8 cellular contexts compared by ENCODE assay signal in the genomic region with DNA sequence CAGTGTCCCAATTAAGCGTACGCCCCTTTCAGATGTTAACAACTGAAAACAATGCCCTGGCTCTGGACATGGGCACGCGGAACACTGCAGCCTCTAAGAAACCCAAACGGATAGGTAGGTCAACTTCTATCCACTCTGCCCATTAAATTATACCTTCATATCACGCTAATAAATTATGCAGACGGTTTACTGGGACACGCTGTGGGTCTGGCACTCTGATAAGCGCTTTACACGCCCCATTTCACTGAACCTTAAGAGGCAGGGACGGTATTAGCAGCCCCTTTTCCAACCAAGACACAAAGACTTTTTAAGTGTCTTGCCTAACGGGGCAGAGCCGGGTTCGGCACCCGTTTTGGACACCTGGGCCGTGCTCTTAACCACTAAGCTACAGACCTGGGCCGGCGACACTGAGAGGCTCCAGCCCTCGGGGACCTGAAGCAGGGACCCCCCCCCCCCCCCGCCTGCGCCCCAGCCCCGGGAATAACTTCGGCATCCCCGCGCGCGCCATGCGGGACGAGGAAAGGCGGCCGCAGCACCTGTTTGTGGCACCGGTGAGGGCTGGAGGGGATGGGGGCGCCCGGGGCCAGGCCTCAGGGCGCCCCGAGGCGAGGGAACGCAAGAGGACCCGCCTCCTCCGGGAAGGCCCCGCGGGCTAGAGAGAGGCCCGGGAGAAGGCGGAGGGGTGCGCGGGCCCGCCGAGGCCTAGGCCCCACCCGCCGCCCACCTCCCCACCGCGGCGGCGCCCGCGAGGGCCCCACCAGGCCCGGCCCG. TPM values are rescaled to one million over a fixed set of nuclear protein-coding genes. Genes with fewer than 3 reads are reported as not detected.
A peak's percentile ranks its signal among the peaks of the same experiment; 100 is the strongest.
DNase-seq lines count a peak whose midpoint lies in the region; ATAC-seq and TF ChIP-seq lines count a peak whose summit lies in the region.

No MANE protein-coding gene starts in this region.

- TF ChIP-seq CTCF in fibroblast of lung (conservative IDR thresholded peaks at IDR 0.05 in 1 of 2, IDR thresholded peaks at IDR 0.05 in 1 of 2; ENCODE audit: low read depth in 1 of 2, low read length in 2 of 2) (no peak), ovary (IDR thresholded peaks at IDR 0.05) (no peak)

- peak overlapping the region; percentile 83 for H3K4me2 ChIP-seq in Karpas-422 (ENCODE audit: low read depth, low read length, poor library complexity, severe bottlenecking)
- peak overlapping the region; percentile 92 for H3K4me2 ChIP-seq in fibroblast of lung (ENCODE audit: extremely low read depth, insufficient read depth, low read length)

- intact Hi-C loops in ovary (cut with DNase I): no loop called here

- H2AFZ ChIP-seq in Karpas-422 (ENCODE audit: low read length) (no peak overlapping the region), fibroblast of lung (ENCODE audit: low read length) (peak overlapping the region; percentile 22)

- H3K27ac ChIP-seq in CD4-positive, CD25-positive, alpha-beta regulatory T cell (ENCODE audit: insufficient read depth, low read length, poor library complexity, severe bottlenecking): peak overlapping the region; percentile 85
- H3K27ac ChIP-seq in Karpas-422 (ENCODE audit: low read length) (peak overlapping the region; percentile 19), fibroblast of lung (ENCODE audit: insufficient read depth, low read length) (peak overlapping the region; percentile 46), ovary (peak overlapping the region; percentile 53 to 74)

- peak; percentile 13 to 28 for ATAC-seq in CD4-positive, CD25-positive, alpha-beta regulatory T cell (ENCODE audit: low read depth in 2 of 2)
- ATAC-seq in GM19468 (IDR thresholded peaks at IDR 0.05; ENCODE audit: extremely low read depth, unreplicated experiment) (peak; percentile 2), GM18519 (IDR thresholded peaks at IDR 0.05; ENCODE audit: low FRiP score, unreplicated experiment) (no peak)
- peak; percentile 48 for ATAC-seq in activated CD8-positive, alpha-beta memory T cell treated with anti-CD3 and anti-CD28 coated beads, Interleukin-2, amount 10 ng/mL, durations not matched to agents 7 days and 5 days

- CTCF ChIA-PET in activated CD8-positive, alpha-beta memory T cell treated with anti-CD3 and anti-CD28 coated beads, Interleukin-2, amount 10 ng/mL, durations not matched to agents 7 days and 5 days (lab: Charles Lee): interaction anchor here (1.2 to 5.2 kb wide), 5 partner anchors 20 to 86 kb away, joined by 4 to 42 read pairs (median 4); no protein-coding TSS in a partner anchor

- no peaks in the 10 kb centered on the region for H3K9me3 Mint-ChIP-seq in CD4-positive, CD25-positive, alpha-beta regulatory T cell
- H3K9me3 Mint-ChIP-seq in activated CD8-positive, alpha-beta memory T cell treated with anti-CD3 and anti-CD28 coated beads, Interleukin-2, amount 10 ng/mL, durations not matched to agents 7 days and 5 days (ENCODE audit: low read depth): no peaks in the 10 kb centered on the region

- peaks cover 40% of the 10 kb centered on the region for H3K4me1 ChIP-seq in CD4-positive, CD25-positive, alpha-beta regulatory T cell (ENCODE audit: control insufficient read depth, insufficient read depth, low read length, poor library complexity, severe bottlenecking)
- H3K4me1 ChIP-seq in Karpas-422 (ENCODE audit: low read length) (peaks cover 41% of the 10 kb centered on the region), fibroblast of lung (ENCODE audit: control insufficient read depth, extremely low read depth, insufficient read depth, low read length) (peaks cover 2% of the 10 kb centered on the region), ovary (ENCODE audit: insufficient read depth) (peaks cover 4% of the 10 kb centered on the region)

- peak overlapping the region; percentile 91 to 95 (median 94) for H3K4me3 Mint-ChIP-seq in CD4-positive, CD25-positive, alpha-beta regulatory T cell
- H3K4me3 Mint-ChIP-seq in activated CD8-positive, alpha-beta memory T cell treated with anti-CD3 and anti-CD28 coated beads, Interleukin-2, amount 10 ng/mL, durations not matched to agents 7 days and 5 days: peak overlapping the region; percentile 91

- TF ChIP-seq EP300 in ovary (IDR thresholded peaks at IDR 0.05): no peak

- no peaks in the 10 kb centered on the region for H3K9me2 ChIP-seq in Karpas-422 (replicated peaks; ENCODE audit: insufficient read depth, low read length)

- H3K4me3 ChIP-seq in CD4-positive, CD25-positive, alpha-beta regulatory T cell (ENCODE audit: low read depth, low read length): peak overlapping the region; percentile 97
- H3K4me3 ChIP-seq in Karpas-422 (ENCODE audit: low read length) (peak overlapping the region; percentile 84), fibroblast of lung (replicated peaks in 1 of 4; ENCODE audit: control extremely low read depth in 1 of 4, insufficient read depth in 1 of 4, low read depth in 3 of 4, low read length in 4 of 4) (peak overlapping the region; percentile 42 to 98 (median 78)), ovary (peak overlapping the region; percentile 76)

- peaks cover 21% of the 10 kb centered on the region for H4K20me1 ChIP-seq in Karpas-422 (ENCODE audit: insufficient read depth, low read depth, low read length)
- H4K20me1 ChIP-seq in fibroblast of lung (ENCODE audit: control insufficient read depth, extremely low read depth, insufficient read depth, low read length): no peaks in the 10 kb centered on the region

- peaks cover 21 to 48% (median 37%) of the 10 kb centered on the region in 4 donors for H3K4me1 Mint-ChIP-seq in CD4-positive, CD25-positive, alpha-beta regulatory T cell
- peaks cover 40% of the 10 kb centered on the region for H3K4me1 Mint-ChIP-seq in activated CD8-positive, alpha-beta memory T cell treated with anti-CD3 and anti-CD28 coated beads, Interleukin-2, amount 10 ng/mL, durations not matched to agents 7 days and 5 days

- H3K27me3 Mint-ChIP-seq in CD4-positive, CD25-positive, alpha-beta regulatory T cell: peaks cover 8% of the 10 kb centered on the region
- H3K27me3 Mint-ChIP-seq in activated CD8-positive, alpha-beta memory T cell treated with anti-CD3 and anti-CD28 coated beads, Interleukin-2, amount 10 ng/mL, durations not matched to agents 7 days and 5 days: peaks cover 5% of the 10 kb centered on the region

- H3K9ac ChIP-seq in Karpas-422 (ENCODE audit: low read length) (peak overlapping the region; percentile 72), fibroblast of lung (ENCODE audit: insufficient read depth, low read length) (peak overlapping the region; percentile 70)

- H3K9me3 ChIP-seq in CD4-positive, CD25-positive, alpha-beta regulatory T cell (ENCODE audit: control insufficient read depth in 2 of 2, low read length in 2 of 2): no peaks in the 10 kb centered on the region
- H3K9me3 ChIP-seq in Karpas-422 (ENCODE audit: low read length) (no peaks in the 10 kb centered on the region), fibroblast of lung (ENCODE audit: control insufficient read depth, insufficient read depth, low read depth, low read length) (no peaks in the 10 kb centered on the region), ovary (no peaks in the 10 kb centered on the region)

- H3K27me3 ChIP-seq in CD4-positive, CD25-positive, alpha-beta regulatory T cell (ENCODE audit: control insufficient read depth, insufficient read depth, low read length): no peaks in the 10 kb centered on the region
- H3K27me3 ChIP-seq in Karpas-422 (ENCODE audit: low read length): no peaks in the 10 kb centered on the region
- H3K27me3 ChIP-seq in fibroblast of lung (ENCODE audit: control insufficient read depth, insufficient read depth, low read length): no peaks in the 10 kb centered on the region
- no peaks in the 10 kb centered on the region for H3K27me3 ChIP-seq in ovary

- peak overlapping the region in 2 of 3 donors; percentile 90 to 97 for H3K27ac Mint-ChIP-seq in CD4-positive, CD25-positive, alpha-beta regulatory T cell
- peak overlapping the region; percentile 89 for H3K27ac Mint-ChIP-seq in activated CD8-positive, alpha-beta memory T cell treated with anti-CD3 and anti-CD28 coated beads, Interleukin-2, amount 10 ng/mL, durations not matched to agents 7 days and 5 days

- no peak for TF ChIP-seq POLR2A in ovary (IDR thresholded peaks at IDR 0.05)

- peaks cover 15% of the 10 kb centered on the region for H3K36me3 Mint-ChIP-seq in CD4-positive, CD25-positive, alpha-beta regulatory T cell
- H3K36me3 Mint-ChIP-seq in activated CD8-positive, alpha-beta memory T cell treated with anti-CD3 and anti-CD28 coated beads, Interleukin-2, amount 10 ng/mL, durations not matched to agents 7 days and 5 days: peaks cover 22% of the 10 kb centered on the region

- WGBS in ovary, 3 donors: 0 to 1% (median 1%) methylated on average over 41 to 58 of the region's 58 CpGs

- no peaks in the 10 kb centered on the region for H3K36me3 ChIP-seq in CD4-positive, CD25-positive, alpha-beta regulatory T cell (ENCODE audit: control insufficient read depth, insufficient read depth, low read length)
- H3K36me3 ChIP-seq in Karpas-422 (ENCODE audit: insufficient read depth, low read length): no peaks in the 10 kb centered on the region
- no peaks in the 10 kb centered on the region for H3K36me3 ChIP-seq in fibroblast of lung (ENCODE audit: control insufficient read depth, insufficient read depth, low read length)
- no peaks in the 10 kb centered on the region for H3K36me3 ChIP-seq in ovary

- peak in 2 of 3 donors; percentile 34 to 38 for DNase-seq in CD4-positive, CD25-positive, alpha-beta regulatory T cell
- DNase-seq in Karpas-422: peak; percentile 62
- DNase-seq in activated CD8-positive, alpha-beta memory T cell treated with anti-CD3 and anti-CD28 coated beads, Interleukin-2, amount 10 ng/mL, durations not matched to agents 7 days and 5 days: peak; percentile 48
- DNase-seq in fibroblast of lung (ENCODE audit: low read depth in 2 of 2): peak in 1 of 2 donors; percentile 8
- peak in 4 of 5 donors; percentile 28 to 56 (median 44) for DNase-seq in ovary
- DNase-seq in NCI-H226: no peak

- peaks cover 53% of the 10 kb centered on the region for H3K79me2 ChIP-seq in Karpas-422 (ENCODE audit: low read length)
- peaks cover 48% of the 10 kb centered on the region for H3K79me2 ChIP-seq in fibroblast of lung (ENCODE audit: control insufficient read depth, insufficient read depth, low read length)

RNA-seq across cellular contexts. Expression of a gene that starts 0.6 kb away (rescaled TPM):
- 67.6 TPM for total RNA-seq in CD4-positive, CD25-positive, alpha-beta regulatory T cell
- polyA plus RNA-seq in CD4-positive, CD25-positive, alpha-beta regulatory T cell: 10 to 100 TPM; 29.6 to 39.3 (median 37.3) TPM
- 30.6 and 34.0 TPM in 2 replicates for total RNA-seq in Karpas-422 (2014; rRNA removed; shearing (Covaris generic); ENCODE audit: low replicate concordance)
- total RNA-seq in activated CD8-positive, alpha-beta memory T cell treated with anti-CD3 and anti-CD28 coated beads, Interleukin-2, amount 10 ng/mL, durations not matched to agents 7 days and 5 days: 10 to 100 TPM; 56.2 to 66.8 TPM
- total RNA-seq in fibroblast of lung (36.7 and 48.1 TPM in 2 replicates), ovary (10 to 100 TPM; 41.5 to 77.2 (median 70.5) TPM)
- polyA plus RNA-seq in fibroblast of lung (77.2 and 79.8 TPM in 2 replicates), ovary (100 to 1,000 TPM in 1 of 2 donors, 10 to 100 TPM in 1; 37.2 to 113 TPM)
- polyA plus RNA-seq in fibroblast of lung (2012): 76.4 and 84.1 TPM in 2 replicates
- 50.3 and 51.1 TPM in 2 replicates for polyA minus RNA-seq in fibroblast of lung (ENCODE audit: low replicate concordance)

RNA-seq across cellular contexts. Expression of a gene that starts 31.7 kb away (rescaled TPM):
- 105 TPM for total RNA-seq in CD4-positive, CD25-positive, alpha-beta regulatory T cell
- 10 to 100 TPM; 24.4 to 39.6 (median 34.8) TPM for polyA plus RNA-seq in CD4-positive, CD25-positive, alpha-beta regulatory T cell
- 34.5 and 43.7 TPM in 2 replicates for total RNA-seq in Karpas-422 (2014; rRNA removed; shearing (Covaris generic); ENCODE audit: low replicate concordance)
- 10 to 100 TPM; 40.5 to 52.7 TPM for total RNA-seq in activated CD8-positive, alpha-beta memory T cell treated with anti-CD3 and anti-CD28 coated beads, Interleukin-2, amount 10 ng/mL, durations not matched to agents 7 days and 5 days
- total RNA-seq in fibroblast of lung (32.5 and 35.7 TPM in 2 replicates), ovary (10 to 100 TPM; 30.4 to 44.9 (median 36.8) TPM)
- polyA plus RNA-seq in fibroblast of lung (24.7 and 30.1 TPM in 2 replicates), ovary (10 to 100 TPM; 33.7 to 39.5 TPM)
- polyA plus RNA-seq in fibroblast of lung (2012): 25.8 and 31.4 TPM in 2 replicates
- polyA minus RNA-seq in fibroblast of lung (ENCODE audit: low replicate concordance): 39.9 and 41.4 TPM in 2 replicates

Comparison
In these comparisons a context has a peak if more than half of its experiments do, and no peak if none do; other contexts are left out.
1. H3K27ac ChIP-seq: peak in every context shown above with its lines; median percentile 85 in CD4-positive, CD25-positive, alpha-beta regulatory T cell; 64 in ovary; 46 in fibroblast of lung; 19 in Karpas-422.